In genomic region chr13:29849731-29850212, GRCh38 we compare ENCODE assay signal across 8 cellular contexts. TPM values are rescaled to one million over a fixed set of nuclear protein-coding genes. Genes with fewer than 3 reads are reported as not detected.
DNase-seq lines count a peak whose midpoint lies in the region; ATAC-seq, FAIRE-seq and TF ChIP-seq lines count a peak whose summit lies in the region.

No MANE protein-coding gene starts in this region.

- dilution Hi-C loops in endothelial cell of umbilical vein (cut with MboI; ENCODE audit: extremely low pct_ligation_motif_present, low sequenced_read_pairs), result no loop called here

- H3K4me2 ChIP-seq in MM.1S (ENCODE audit: low read depth, low read length) (peak overlapping the region; percentile 78), endothelial cell of umbilical vein (ENCODE audit: insufficient read depth, low read length) (peak overlapping the region; percentile 99)

- ATAC-seq in stimulated activated naive B cell treated with anti-CD40 and anti-IgM and Interleukin-4, amounts not matched to agents 10 μg/mL and 1 μg/mL and 100 μg/mL, for 72 hours (replicated peaks), result peak; percentile 32 to 40

- H3K9me3 ChIP-seq in HAP-1, result no peaks in the 10 kb centered on the region
- no peaks in the 10 kb centered on the region for H3K9me3 ChIP-seq in MM.1S (replicated peaks; ENCODE audit: insufficient read depth, low read length)
- no peaks in the 10 kb centered on the region for H3K9me3 ChIP-seq in endothelial cell of umbilical vein (replicated peaks; ENCODE audit: control insufficient read depth, insufficient read depth, low read length)
- no peaks in the 10 kb centered on the region for H3K9me3 ChIP-seq in mesodermal cell (ENCODE audit: control insufficient read depth, low read length)

- intact Hi-C loops in endothelial cell of umbilical vein (cut with micrococcal nuclease), result loop anchor here (1.0 to 10.0 kb wide), 4 partner anchors 75 to 1315 kb away; partner anchors contain the start of gene HSPH1

- POLR2A ChIA-PET in endothelial cell of umbilical vein (lab: Charles Lee), result interaction anchor here (1.3 kb wide), 1 partner anchor 74 kb away, joined by 7 read pairs; no protein-coding TSS in a partner anchor

- peaks cover 21% of the 10 kb centered on the region for H3K4me1 ChIP-seq in HAP-1
- no peaks in the 10 kb centered on the region for H3K4me1 ChIP-seq in MM.1S (ENCODE audit: low read length)
- H3K4me1 ChIP-seq in endothelial cell of umbilical vein (ENCODE audit: control insufficient read depth, extremely low read depth, insufficient read depth, low read length), result peaks cover 24% of the 10 kb centered on the region
- peaks cover 6% of the 10 kb centered on the region for H3K4me1 ChIP-seq in mesodermal cell (ENCODE audit: control insufficient read depth, insufficient read depth, low read length, poor library complexity, severe bottlenecking)

- peaks cover 16 to 41% of the 10 kb centered on the region in 2 donors for H3K4me1 Mint-ChIP-seq in stimulated activated naive B cell treated with anti-CD40 and anti-IgM and Interleukin-4, amounts not matched to agents 10 μg/mL and 1 μg/mL and 100 μg/mL, for 72 hours

- H3K9me3 Mint-ChIP-seq in stimulated activated naive B cell treated with anti-CD40 and anti-IgM and Interleukin-4, amounts not matched to agents 10 μg/mL and 1 μg/mL and 100 μg/mL, for 72 hours, result no peaks in the 10 kb centered on the region

- peak overlapping the region; percentile 78 for H3K4me3 ChIP-seq in HAP-1
- H3K4me3 ChIP-seq in MM.1S (ENCODE audit: low read length), result peak overlapping the region; percentile 76
- H3K4me3 ChIP-seq in endothelial cell of umbilical vein (replicated peaks in 1 of 3; ENCODE audit: insufficient read depth in 1 of 3, low read depth in 1 of 3, low read length in 3 of 3), result peak overlapping the region; percentile 80 to 99 (median 98)
- H3K4me3 ChIP-seq in mesodermal cell (ENCODE audit: extremely low read depth, insufficient read depth, low read length, poor library complexity, severe bottlenecking), result peak overlapping the region; percentile 91

- TF ChIP-seq POLR2A in endothelial cell of umbilical vein (IDR thresholded peaks at IDR 0.05; ENCODE audit: low read depth, low read length), result no peak

- CTCF ChIA-PET in endothelial cell of umbilical vein (lab: Charles Lee), result interaction anchor here (1.2 to 5.7 kb wide), 7 partner anchors 63 to 342 kb away, joined by 3 to 66 read pairs (median 10); no protein-coding TSS in a partner anchor

- peaks cover 1 to 14% of the 10 kb centered on the region in 2 donors for H3K36me3 Mint-ChIP-seq in stimulated activated naive B cell treated with anti-CD40 and anti-IgM and Interleukin-4, amounts not matched to agents 10 μg/mL and 1 μg/mL and 100 μg/mL, for 72 hours

- no peak for TF ChIP-seq CTCF in MM.1S (IDR thresholded peaks at IDR 0.05; ENCODE audit: low read length)
- no peak for TF ChIP-seq CTCF in endothelial cell of umbilical vein (IDR thresholded peaks at IDR 0.05; ENCODE audit: extremely low read depth in 1 of 2, insufficient read depth in 1 of 2, low read depth in 1 of 2, low read length in 2 of 2)

- 0% methylated on average over 31 to 43 of the region's 50 CpGs for WGBS in mesodermal cell (ENCODE audit: insufficient coverage in 2 of 2), 2 experiments

- no peaks in the 10 kb centered on the region for H3K27me3 Mint-ChIP-seq in stimulated activated naive B cell treated with anti-CD40 and anti-IgM and Interleukin-4, amounts not matched to agents 10 μg/mL and 1 μg/mL and 100 μg/mL, for 72 hours

- peak; percentile 57 to 82 (median 81) for DNase-seq in NCI-H1417 (lab: John Stamatoyannopoulos, UW)
- DNase-seq in NCI-H1417 treated with DMSO at 0.1 percent for 48 hours (lab: John Stamatoyannopoulos, UW), result no peak
- DNase-seq in HAP-1 (ENCODE audit: low spot score in 2 of 2), result peak in 1 of 2 experiments; percentile 65
- peak; percentile 15 for DNase-seq in MM.1S
- peak; percentile 33 to 52 for DNase-seq in activated CD4-positive, alpha-beta T cell treated with anti-CD3 and anti-CD28 coated beads, Interleukin-2, amount 50 U/mL, for 48 hours
- peak; percentile 73 for DNase-seq in endothelial cell of umbilical vein (ENCODE audit: low read depth, low spot score)
- DNase-seq in stimulated activated naive B cell treated with anti-CD40 and anti-IgM and Interleukin-4, amounts not matched to agents 10 μg/mL and 1 μg/mL and 100 μg/mL, for 72 hours, result peak; percentile 24

- H3K27ac ChIP-seq in MM.1S (ENCODE audit: low read length) (peak overlapping the region; percentile 61; the same call in 1 of the 2 replicates), endothelial cell of umbilical vein (ENCODE audit: insufficient read depth, low read depth, low read length) (peak overlapping the region; percentile 83), mesodermal cell (ENCODE audit: low read depth, low read length, severe bottlenecking) (peak overlapping the region; percentile 96)

- BruUV-seq in endothelial cell of umbilical vein (replicated peaks; lab: Mats Ljungman, UMichigan), result no TSS peak

- H3K36me3 ChIP-seq in HAP-1 (replicated peaks), result no peaks in the 10 kb centered on the region
- no peaks in the 10 kb centered on the region for H3K36me3 ChIP-seq in MM.1S (replicated peaks; ENCODE audit: insufficient read depth, low read length)
- H3K36me3 ChIP-seq in endothelial cell of umbilical vein (ENCODE audit: control insufficient read depth in 2 of 2, extremely low read depth in 1 of 2, insufficient read depth in 2 of 2, low read length in 2 of 2), result no peaks in the 10 kb centered on the region
- H3K36me3 ChIP-seq in mesodermal cell (ENCODE audit: control insufficient read depth, insufficient read depth, low read length), result no peaks in the 10 kb centered on the region

- in situ Hi-C loops in HAP-1 (cut with MboI; ENCODE audit: low sequenced_read_pairs), result loop anchor here (5.0 to 10.0 kb wide), 2 partner anchors 263 to 565 kb away; no protein-coding TSS in a partner anchor

- H3K4me3 Mint-ChIP-seq in stimulated activated naive B cell treated with anti-CD40 and anti-IgM and Interleukin-4, amounts not matched to agents 10 μg/mL and 1 μg/mL and 100 μg/mL, for 72 hours, result peak overlapping the region; percentile 87 to 94

- H3K9me1 ChIP-seq in endothelial cell of umbilical vein (replicated peaks; ENCODE audit: control insufficient read depth, extremely low read depth, insufficient read depth, low read length), result no peaks in the 10 kb centered on the region

- FAIRE-seq in endothelial cell of umbilical vein (lab: Jason Lieb, UNC), result no peak

- peak overlapping the region; percentile 96 for H3K27ac Mint-ChIP-seq in stimulated activated naive B cell treated with anti-CD40 and anti-IgM and Interleukin-4, amounts not matched to agents 10 μg/mL and 1 μg/mL and 100 μg/mL, for 72 hours

- H3F3A ChIP-seq in MM.1S (ENCODE audit: insufficient read depth, low read length), result no peaks in the 10 kb centered on the region

- H3K27me3 ChIP-seq in HAP-1 (ENCODE audit: low read depth) (0 out of 2 replicates have a peak, but pooled peaks cover 2% of the 10 kb centered on the region), MM.1S (replicated peaks; ENCODE audit: insufficient read depth, low read length) (no peaks in the 10 kb centered on the region), endothelial cell of umbilical vein (ENCODE audit: control insufficient read depth in 2 of 2, insufficient read depth in 2 of 2, low read length in 2 of 2) (peaks cover 0 to 13% of the 10 kb centered on the region in 2 experiments)

- H3K79me2 ChIP-seq in MM.1S (ENCODE audit: low read length) (peaks cover 7% of the 10 kb centered on the region; the same call in 1 of the 2 replicates), endothelial cell of umbilical vein (ENCODE audit: control insufficient read depth, insufficient read depth, low read length) (peaks cover 37% of the 10 kb centered on the region)

- H2AFZ ChIP-seq in MM.1S (ENCODE audit: low read length), result peak overlapping the region; percentile 75
- peak overlapping the region; percentile 65 for H2AFZ ChIP-seq in endothelial cell of umbilical vein (ENCODE audit: low read depth, low read length)

- H3K9ac ChIP-seq in MM.1S (ENCODE audit: low read length) (peak overlapping the region; percentile 68), endothelial cell of umbilical vein (replicated peaks; ENCODE audit: extremely low read depth, insufficient read depth, low read length) (peak overlapping the region; percentile 92)

- no peaks in the 10 kb centered on the region for H4K20me1 ChIP-seq in MM.1S (ENCODE audit: insufficient read depth, low read length)
- H4K20me1 ChIP-seq in endothelial cell of umbilical vein (replicated peaks; ENCODE audit: control insufficient read depth, extremely low read depth, insufficient read depth, low read length), result no peaks in the 10 kb centered on the region

- no peaks in the 10 kb centered on the region for H3K9me2 ChIP-seq in MM.1S (replicated peaks; ENCODE audit: insufficient read depth, low read length)

TF ChIP-seq in endothelial cell of umbilical vein, 7 proteins besides CTCF, POLR2A, EP300 and RAD21:
- TF ChIP-seq EZH2 (IDR thresholded peaks at IDR 0.05; ENCODE audit: borderline replicate concordance, low read depth, low read length, severe bottlenecking) (no peak), FOS (IDR thresholded peaks at IDR 0.05; ENCODE audit: borderline replicate concordance, insufficient read depth, low read length) (no peak), MAX (IDR thresholded peaks at IDR 0.05; ENCODE audit: insufficient read depth, insufficient read length) (no peak), MYC (IDR thresholded peaks at IDR 0.05; ENCODE audit: low read depth, low read length) (no peak), JUN (IDR thresholded peaks at IDR 0.05; ENCODE audit: borderline replicate concordance, insufficient read depth, insufficient read length, low read depth) (no peak), POLR2AphosphoS5 (IDR thresholded peaks at IDR 0.05; ENCODE audit: insufficient read depth, low read depth, low read length) (no peak), GATA2 (IDR thresholded peaks at IDR 0.05; ENCODE audit: insufficient read depth, insufficient read length, low read depth, low read length) (no peak)

RNA-seq across cellular contexts. Expression of gene UBL3, which starts 0.6 kb away (rescaled TPM):
- 11.1 and 11.8 TPM in 2 replicates for total RNA-seq in endothelial cell of umbilical vein
- polyA plus RNA-seq in endothelial cell of umbilical vein, result 3.6 and 4.8 TPM in 2 replicates
- polyA plus RNA-seq in endothelial cell of umbilical vein (2011; cell fraction: cytosol; rRNA removed), result 5.1 and 5.8 TPM in 2 replicates
- polyA plus RNA-seq in endothelial cell of umbilical vein (2011; cell fraction: nucleus; rRNA removed), result 3.5 and 4.6 TPM in 2 replicates
- polyA plus RNA-seq in endothelial cell of umbilical vein (2012), result 10.3 and 10.6 TPM in 2 replicates
- 6.5 TPM in 2 replicates for polyA minus RNA-seq in endothelial cell of umbilical vein
- polyA minus RNA-seq in endothelial cell of umbilical vein (2011; cell fraction: cytosol; rRNA and poly(A)+ RNA removed), result 12.2 TPM
- 8.9 and 9.1 TPM in 2 replicates for polyA minus RNA-seq in endothelial cell of umbilical vein (2011; cell fraction: nucleus; rRNA and poly(A)+ RNA removed)
- 26.9 TPM for polyA plus RNA-seq in mesodermal cell (2013, experiment 1 of 2)
- polyA plus RNA-seq in mesodermal cell (2013, experiment 2 of 2), result 26.7 TPM
